ENCODE assay signal across 1 cellular context in the genomic region with DNA sequence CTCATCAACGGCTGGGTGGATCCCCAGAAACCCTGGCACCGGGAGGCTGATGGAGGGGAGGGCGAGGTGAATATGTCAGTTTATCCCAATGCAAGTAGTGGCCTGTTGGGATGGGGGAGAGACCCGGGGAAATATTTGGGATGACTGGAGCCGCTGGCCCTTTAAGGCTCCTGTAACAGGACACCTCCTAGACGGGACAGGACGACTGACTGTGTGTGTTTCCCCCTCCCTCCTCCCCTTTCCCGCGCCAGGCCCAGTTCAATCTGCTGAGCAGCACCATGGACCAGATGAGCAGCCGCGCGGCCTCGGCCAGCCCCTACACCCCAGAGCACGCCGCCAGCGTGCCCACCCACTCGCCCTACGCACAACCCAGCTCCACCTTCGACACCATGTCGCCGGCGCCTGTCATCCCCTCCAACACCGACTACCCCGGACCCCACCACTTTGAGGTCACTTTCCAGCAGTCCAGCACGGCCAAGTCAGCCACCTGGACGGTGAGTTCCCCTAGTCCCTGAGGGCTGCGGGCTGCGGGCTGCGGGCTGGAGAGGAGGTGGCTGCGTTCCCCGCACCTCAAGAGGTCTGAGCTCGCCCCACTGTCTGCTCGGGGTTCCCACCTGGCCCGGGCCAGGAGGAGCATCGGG.
TF ChIP-seq lines count a peak whose summit lies in the region.

No MANE protein-coding gene starts in this region.

TF ChIP-seq in WTC11, 78 proteins besides CTCF, POLR2A, EP300 and RAD21 (continued from another document):
- no peak for TF ChIP-seq ARID4B (CRISPR knock-in tag; IDR thresholded peaks at IDR 0.05; ENCODE audit: borderline replicate concordance)
- no peak for TF ChIP-seq GABPB1 (CRISPR knock-in tag; IDR thresholded peaks at IDR 0.05)
- no peak for TF ChIP-seq JUN (CRISPR knock-in tag; IDR thresholded peaks at IDR 0.05)
- 0 out of 2 replicates have a peak, but pooled peaks have one; percentile 49 for TF ChIP-seq ZNF121 (CRISPR knock-in tag; IDR thresholded peaks at IDR 0.05)
- TF ChIP-seq, protein P1, sequence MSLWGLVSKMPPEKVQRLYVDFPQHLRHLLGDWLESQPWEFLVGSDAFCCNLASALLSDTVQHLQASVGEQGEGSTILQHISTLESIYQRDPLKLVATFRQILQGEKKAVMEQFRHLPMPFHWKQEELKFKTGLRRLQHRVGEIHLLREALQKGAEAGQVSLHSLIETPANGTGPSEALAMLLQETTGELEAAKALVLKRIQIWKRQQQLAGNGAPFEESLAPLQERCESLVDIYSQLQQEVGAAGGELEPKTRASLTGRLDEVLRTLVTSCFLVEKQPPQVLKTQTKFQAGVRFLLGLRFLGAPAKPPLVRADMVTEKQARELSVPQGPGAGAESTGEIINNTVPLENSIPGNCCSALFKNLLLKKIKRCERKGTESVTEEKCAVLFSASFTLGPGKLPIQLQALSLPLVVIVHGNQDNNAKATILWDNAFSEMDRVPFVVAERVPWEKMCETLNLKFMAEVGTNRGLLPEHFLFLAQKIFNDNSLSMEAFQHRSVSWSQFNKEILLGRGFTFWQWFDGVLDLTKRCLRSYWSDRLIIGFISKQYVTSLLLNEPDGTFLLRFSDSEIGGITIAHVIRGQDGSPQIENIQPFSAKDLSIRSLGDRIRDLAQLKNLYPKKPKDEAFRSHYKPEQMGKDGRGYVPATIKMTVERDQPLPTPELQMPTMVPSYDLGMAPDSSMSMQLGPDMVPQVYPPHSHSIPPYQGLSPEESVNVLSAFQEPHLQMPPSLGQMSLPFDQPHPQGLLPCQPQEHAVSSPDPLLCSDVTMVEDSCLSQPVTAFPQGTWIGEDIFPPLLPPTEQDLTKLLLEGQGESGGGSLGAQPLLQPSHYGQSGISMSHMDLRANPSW (CRISPR knock-in tag; conservative IDR thresholded peaks at IDR 0.05; ENCODE audit: low read depth): no peak
- no peak for TF ChIP-seq ATF1 (CRISPR knock-in tag; IDR thresholded peaks at IDR 0.05)
- TF ChIP-seq ZNF512 (CRISPR knock-in tag; IDR thresholded peaks at IDR 0.05; ENCODE audit: borderline replicate concordance): no peak
- no peak for TF ChIP-seq CREM (CRISPR knock-in tag; IDR thresholded peaks at IDR 0.05)
- TF ChIP-seq TP53 (CRISPR knock-in tag; IDR thresholded peaks at IDR 0.05): no peak
- 0 out of 2 replicates have a peak, but pooled peaks have one; percentile 37 for TF ChIP-seq E2F5 (CRISPR knock-in tag; IDR thresholded peaks at IDR 0.05)
- no peak for TF ChIP-seq ZNF425 (CRISPR knock-in tag; conservative IDR thresholded peaks at IDR 0.05)
- TF ChIP-seq OVOL2 (CRISPR knock-in tag; IDR thresholded peaks at IDR 0.05; ENCODE audit: borderline replicate concordance): no peak
- no peak for TF ChIP-seq NR2C2 (CRISPR knock-in tag; IDR thresholded peaks at IDR 0.05)
- TF ChIP-seq, protein P2, sequence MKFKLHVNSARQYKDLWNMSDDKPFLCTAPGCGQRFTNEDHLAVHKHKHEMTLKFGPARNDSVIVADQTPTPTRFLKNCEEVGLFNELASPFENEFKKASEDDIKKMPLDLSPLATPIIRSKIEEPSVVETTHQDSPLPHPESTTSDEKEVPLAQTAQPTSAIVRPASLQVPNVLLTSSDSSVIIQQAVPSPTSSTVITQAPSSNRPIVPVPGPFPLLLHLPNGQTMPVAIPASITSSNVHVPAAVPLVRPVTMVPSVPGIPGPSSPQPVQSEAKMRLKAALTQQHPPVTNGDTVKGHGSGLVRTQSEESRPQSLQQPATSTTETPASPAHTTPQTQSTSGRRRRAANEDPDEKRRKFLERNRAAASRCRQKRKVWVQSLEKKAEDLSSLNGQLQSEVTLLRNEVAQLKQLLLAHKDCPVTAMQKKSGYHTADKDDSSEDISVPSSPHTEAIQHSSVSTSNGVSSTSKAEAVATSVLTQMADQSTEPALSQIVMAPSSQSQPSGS (CRISPR knock-in tag; IDR thresholded peaks at IDR 0.05; ENCODE audit: borderline replicate concordance, low read depth): no peak
- TF ChIP-seq NFATC4 (CRISPR knock-in tag; IDR thresholded peaks at IDR 0.05): no peak
- TF ChIP-seq ZNF671 (CRISPR knock-in tag; IDR thresholded peaks at IDR 0.05): no peak
- TF ChIP-seq ATF6 (CRISPR knock-in tag; IDR thresholded peaks at IDR 0.05): no peak
- TF ChIP-seq AFF4 (CRISPR knock-in tag; IDR thresholded peaks at IDR 0.05; ENCODE audit: borderline replicate concordance): no peak
- TF ChIP-seq, protein P3, sequence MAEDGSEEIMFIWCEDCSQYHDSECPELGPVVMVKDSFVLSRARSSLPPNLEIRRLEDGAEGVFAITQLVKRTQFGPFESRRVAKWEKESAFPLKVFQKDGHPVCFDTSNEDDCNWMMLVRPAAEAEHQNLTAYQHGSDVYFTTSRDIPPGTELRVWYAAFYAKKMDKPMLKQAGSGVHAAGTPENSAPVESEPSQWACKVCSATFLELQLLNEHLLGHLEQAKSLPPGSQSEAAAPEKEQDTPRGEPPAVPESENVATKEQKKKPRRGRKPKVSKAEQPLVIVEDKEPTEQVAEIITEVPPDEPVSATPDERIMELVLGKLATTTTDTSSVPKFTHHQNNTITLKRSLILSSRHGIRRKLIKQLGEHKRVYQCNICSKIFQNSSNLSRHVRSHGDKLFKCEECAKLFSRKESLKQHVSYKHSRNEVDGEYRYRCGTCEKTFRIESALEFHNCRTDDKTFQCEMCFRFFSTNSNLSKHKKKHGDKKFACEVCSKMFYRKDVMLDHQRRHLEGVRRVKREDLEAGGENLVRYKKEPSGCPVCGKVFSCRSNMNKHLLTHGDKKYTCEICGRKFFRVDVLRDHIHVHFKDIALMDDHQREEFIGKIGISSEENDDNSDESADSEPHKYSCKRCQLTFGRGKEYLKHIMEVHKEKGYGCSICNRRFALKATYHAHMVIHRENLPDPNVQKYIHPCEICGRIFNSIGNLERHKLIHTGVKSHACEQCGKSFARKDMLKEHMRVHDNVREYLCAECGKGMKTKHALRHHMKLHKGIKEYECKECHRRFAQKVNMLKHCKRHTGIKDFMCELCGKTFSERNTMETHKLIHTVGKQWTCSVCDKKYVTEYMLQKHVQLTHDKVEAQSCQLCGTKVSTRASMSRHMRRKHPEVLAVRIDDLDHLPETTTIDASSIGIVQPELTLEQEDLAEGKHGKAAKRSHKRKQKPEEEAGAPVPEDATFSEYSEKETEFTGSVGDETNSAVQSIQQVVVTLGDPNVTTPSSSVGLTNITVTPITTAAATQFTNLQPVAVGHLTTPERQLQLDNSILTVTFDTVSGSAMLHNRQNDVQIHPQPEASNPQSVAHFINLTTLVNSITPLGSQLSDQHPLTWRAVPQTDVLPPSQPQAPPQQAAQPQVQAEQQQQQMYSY (CRISPR knock-in tag; IDR thresholded peaks at IDR 0.05): peak; percentile 81
- TF ChIP-seq ZNF263 (CRISPR knock-in tag; IDR thresholded peaks at IDR 0.05; ENCODE audit: low read depth): no peak
